Comparison of ENCODE assay signal across 33 cellular contexts in the genomic region with DNA sequence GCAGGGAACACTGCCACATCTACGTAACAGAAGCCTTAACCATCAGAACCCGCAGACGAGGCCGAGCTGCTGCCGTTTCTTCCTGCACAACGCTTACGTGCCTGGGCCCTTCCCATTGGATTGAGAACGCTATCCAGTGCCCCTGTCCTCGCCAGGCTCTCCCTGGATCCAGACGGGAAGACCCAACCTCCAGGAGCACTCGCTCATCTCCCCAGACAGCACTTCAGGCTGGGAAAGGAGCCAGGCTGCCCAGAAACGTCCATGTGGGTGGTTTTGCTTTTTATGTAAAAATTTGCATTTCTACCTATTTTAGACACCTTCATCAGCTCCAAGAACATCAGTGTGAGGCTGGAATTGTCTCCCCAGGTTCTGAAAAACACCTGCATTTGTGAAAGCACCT. TPM values are rescaled to one million over a fixed set of nuclear protein-coding genes. Genes with fewer than 3 reads are reported as not detected.
"Had no signal": no experiment of that assay in that cellular context is flagged by ENCODE, and none has a peak within 500 bp of the region (broad histone marks: within the 10 kb centered on the region; RNA-seq: fewer than 3 reads in every experiment).

No MANE protein-coding gene starts in this region.

- H3K27me3 ChIP-seq: adrenal gland, body of pancreas, breast epithelium, MG63, SJSA1 had no signal

- H3K27me3 Mint-ChIP-seq: activated CD4-positive, alpha-beta T cell treated with anti-CD3 and anti-CD28 coated beads, Interleukin-2, amount 10 ng/mL, durations not matched to agents 7 days and 5 days; activated T-cell treated with anti-CD3 and anti-CD28 coated beads, Interleukin-2, amount 50 U/mL, for 24 hours had no signal

- H3K4me3 ChIP-seq: adrenal gland, body of pancreas, breast epithelium, MG63, SJSA1 had no signal

- H3K4me3 Mint-ChIP-seq: activated CD4-positive, alpha-beta T cell treated with anti-CD3 and anti-CD28 coated beads, Interleukin-2, amount 10 ng/mL, durations not matched to agents 7 days and 5 days; activated CD8-positive, alpha-beta T cell treated with anti-CD3 and anti-CD28 coated beads, Interleukin-2, amount 10 ng/mL, durations not matched to agents 7 days and 5 days; activated T-cell treated with anti-CD3 and anti-CD28 coated beads, Interleukin-2, amount 50 U/mL, for 24 hours; T-helper 1 cell treated with Interleukin-12 subunit alpha and Interleukin-12 subunit beta and Interleukin-4 antibody, amounts not matched to agents 30 μg/mL and 1 μg/mL, for 36 hours; T-helper 2 cell treated with Interferon-gamma antibody and Interleukin-4, amounts not matched to agents 5 μg/mL and 100 μg/mL, for 36 hours had no signal

- FAIRE-seq: astrocyte, TTC549 had no signal

- H3K4me2 ChIP-seq: SK-N-SH had no signal

- H3K27ac Mint-ChIP-seq: activated CD4-positive, alpha-beta T cell treated with anti-CD3 and anti-CD28 coated beads, Interleukin-2, amount 10 ng/mL, durations not matched to agents 7 days and 5 days; activated CD8-positive, alpha-beta T cell treated with anti-CD3 and anti-CD28 coated beads, Interleukin-2, amount 10 ng/mL, durations not matched to agents 7 days and 5 days; activated naive CD4-positive, alpha-beta T cell treated with anti-CD3 and anti-CD28 coated beads, Interleukin-2, amount 50 U/mL, for 72 hours; activated T-cell treated with anti-CD3 and anti-CD28 coated beads, Interleukin-2, amount 50 U/mL, for 24 hours; activated T-helper 2 cell treated with anti-CD3 and anti-CD28 coated beads, Interferon-gamma antibody, Interleukin-2, Interleukin-4, amounts not matched to agents 10 μg/mL and 5 μg/mL and 100 μg/mL, durations not matched to agents 14 hours and 24 hours and 36 hours; T-helper 1 cell treated with Interleukin-12 subunit alpha and Interleukin-12 subunit beta and Interleukin-4 antibody, amounts not matched to agents 30 μg/mL and 1 μg/mL, for 36 hours; T-helper 2 cell treated with Interferon-gamma antibody and Interleukin-4, amounts not matched to agents 5 μg/mL and 100 μg/mL, for 36 hours had no signal

- H3K9ac ChIP-seq: SK-N-SH had no signal

- H3K27ac ChIP-seq: adrenal gland, body of pancreas, breast epithelium, SJSA1 had no signal

- H3K9me3 Mint-ChIP-seq: activated CD4-positive, alpha-beta T cell treated with anti-CD3 and anti-CD28 coated beads, Interleukin-2, amount 10 ng/mL, durations not matched to agents 7 days and 5 days; activated naive CD4-positive, alpha-beta T cell treated with anti-CD3 and anti-CD28 coated beads, Interleukin-2, amount 50 U/mL, for 72 hours; activated T-cell treated with anti-CD3 and anti-CD28 coated beads, Interleukin-2, amount 50 U/mL, for 24 hours; activated T-helper 2 cell treated with anti-CD3 and anti-CD28 coated beads, Interferon-gamma antibody, Interleukin-2, Interleukin-4, amounts not matched to agents 10 μg/mL and 5 μg/mL and 100 μg/mL, durations not matched to agents 14 hours and 24 hours and 36 hours; T-helper 1 cell treated with Interleukin-12 subunit alpha and Interleukin-12 subunit beta and Interleukin-4 antibody, amounts not matched to agents 30 μg/mL and 1 μg/mL, for 36 hours; T-helper 2 cell treated with Interferon-gamma antibody and Interleukin-4, amounts not matched to agents 5 μg/mL and 100 μg/mL, for 36 hours had no signal

- DNase-seq: activated CD4-positive, alpha-beta T cell treated with anti-CD3 and anti-CD28 coated beads, Interleukin-2, amount 10 ng/mL, durations not matched to agents 7 days and 5 days; activated CD4-positive, alpha-beta T cell treated with anti-CD3 and anti-CD28 coated beads, Interleukin-2, amount 50 U/mL, for 48 hours; activated CD8-positive, alpha-beta T cell treated with anti-CD3 and anti-CD28 coated beads, Interleukin-2, amount 10 ng/mL, durations not matched to agents 7 days and 5 days; activated gamma-delta T cell; activated naive CD4-positive, alpha-beta T cell treated with Interleukin-2 at 50 U/mL for 16 hours; activated T-cell treated with anti-CD3 and anti-CD28 coated beads, Interleukin-2, amount 50 U/mL, for 24 hours; adrenal gland; body of pancreas; Kasumi-1; KG1; MG63; NCI-H1048; NCI-H1105 treated with DMSO at 0.1 percent for 48 hours; NCI-H1436; NCI-H1694; NCI-H1930; NCI-H2081 treated with DMSO at 0.1 percent for 48 hours; NCI-H226; NCI-H524 treated with DMSO at 0.1 percent for 48 hours; OCI-M1; SHP77 treated with DMSO at 0.1 percent for 48 hours; SK-N-SH had no signal

- H3K4me1 ChIP-seq: adrenal gland, body of pancreas, breast epithelium, SJSA1 had no signal

- H3K36me3 Mint-ChIP-seq: activated naive CD4-positive, alpha-beta T cell treated with anti-CD3 and anti-CD28 coated beads, Interleukin-2, amount 50 U/mL, for 72 hours had no signal

- H3K9me3 ChIP-seq: adrenal gland, body of pancreas, breast epithelium, MG63, SJSA1, SK-N-SH had no signal

- H3K36me3 ChIP-seq: adrenal gland, breast epithelium, SJSA1 had no signal

- H3K4me1 Mint-ChIP-seq: activated CD4-positive, alpha-beta T cell treated with anti-CD3 and anti-CD28 coated beads, Interleukin-2, amount 10 ng/mL, durations not matched to agents 7 days and 5 days had no signal

RNA-seq across cellular contexts. Expression of a gene that starts 7.3 kb away (rescaled TPM):
- total RNA-seq: activated CD8-positive, alpha-beta T cell treated with anti-CD3 and anti-CD28 coated beads, Interleukin-2, amount 10 ng/mL, durations not matched to agents 7 days and 5 days; body of pancreas; cerebellum; NCI-H460; RPMI7951; SJSA1 had no signal

RNA-seq across cellular contexts. Expression of a gene that starts 27.0 kb away (rescaled TPM):
- total RNA-seq: activated CD8-positive, alpha-beta T cell treated with anti-CD3 and anti-CD28 coated beads, Interleukin-2, amount 10 ng/mL, durations not matched to agents 7 days and 5 days; activated naive CD4-positive, alpha-beta T cell treated with anti-CD3 and anti-CD28 coated beads, Interleukin-2, amount 50 U/mL, for 72 hours; activated T-helper 2 cell treated with anti-CD3 and anti-CD28 coated beads, Interferon-gamma antibody, Interleukin-2, Interleukin-4, amounts not matched to agents 10 μg/mL and 5 μg/mL and 100 μg/mL, durations not matched to agents 14 hours and 24 hours and 36 hours; adrenal gland; astrocyte; body of pancreas; cerebellum; NCI-H460; RPMI7951 had no signal
